8 cellular contexts compared by ENCODE assay signal in genomic region chr16:28924399-28924761, GRCh38.
DNase-seq lines count a peak whose midpoint lies in the region; ATAC-seq and TF ChIP-seq lines count a peak whose summit lies in the region.

No MANE protein-coding gene starts in this region.

- no peak overlapping the region for H3K9ac ChIP-seq in stomach smooth muscle (ENCODE audit: low read length in 2 of 2)

- H3K27me3 ChIP-seq in WERI-Rb-1 (ENCODE audit: insufficient read depth, low read depth, severe bottlenecking): no peaks in the 10 kb centered on the region
- H3K27me3 ChIP-seq in stomach smooth muscle (ENCODE audit: control insufficient read depth in 1 of 2, insufficient read depth in 2 of 2, low read length in 2 of 2): no peaks in the 10 kb centered on the region

- no peaks in the 10 kb centered on the region for H3K27me3 Mint-ChIP-seq in T-helper 1 cell treated with Interleukin-12 subunit alpha and Interleukin-12 subunit beta and Interleukin-4 antibody, amounts not matched to agents 30 μg/mL and 1 μg/mL, for 36 hours (ENCODE audit: low read depth)

- no peaks in the 10 kb centered on the region for H3K9me3 Mint-ChIP-seq in T-helper 1 cell treated with Interleukin-12 subunit alpha and Interleukin-12 subunit beta and Interleukin-4 antibody, amounts not matched to agents 30 μg/mL and 1 μg/mL, for 36 hours

- no peak for ATAC-seq in GM18909 (IDR thresholded peaks at IDR 0.05; ENCODE audit: poor library complexity, unreplicated experiment)

- H3K36me3 ChIP-seq in WERI-Rb-1: peaks cover 10% of the 10 kb centered on the region
- H3K36me3 ChIP-seq in stomach smooth muscle (ENCODE audit: control insufficient read depth in 2 of 2, insufficient read depth in 2 of 2, low read length in 2 of 2): peaks cover 0 to 2% of the 10 kb centered on the region in 2 donors

- H3K4me3 ChIP-seq in WERI-Rb-1 (ENCODE audit: low read depth, low read length): peak overlapping the region; percentile 94
- peak overlapping the region; percentile 56 for H3K4me3 ChIP-seq in iPS-11a (ENCODE audit: low read depth, low read length)
- peak overlapping the region; percentile 59 to 87 for H3K4me3 ChIP-seq in stomach smooth muscle (ENCODE audit: low read length in 2 of 2)

- H3K9me3 ChIP-seq in WERI-Rb-1 (ENCODE audit: severe bottlenecking) (no peaks in the 10 kb centered on the region), stomach smooth muscle (ENCODE audit: control insufficient read depth in 2 of 2, low read length in 2 of 2) (no peaks in the 10 kb centered on the region)

- no peak for DNase-seq in T-helper 1 cell
- no peak for DNase-seq in WERI-Rb-1
- no peak for DNase-seq in LoVo (ENCODE audit: low spot score)
- DNase-seq in COR-L47 (lab: John Stamatoyannopoulos, UW): no peak

- H3K36me3 Mint-ChIP-seq in T-helper 1 cell treated with Interleukin-12 subunit alpha and Interleukin-12 subunit beta and Interleukin-4 antibody, amounts not matched to agents 30 μg/mL and 1 μg/mL, for 36 hours (ENCODE audit: low read depth): peaks cover 8% of the 10 kb centered on the region

- H3K27ac ChIP-seq in WERI-Rb-1 (peak overlapping the region; percentile 41; the same call in 1 of the 2 replicates), stomach smooth muscle (ENCODE audit: low read length) (peak overlapping the region; percentile 94)

- H3K27ac Mint-ChIP-seq in T-helper 1 cell treated with Interleukin-12 subunit alpha and Interleukin-12 subunit beta and Interleukin-4 antibody, amounts not matched to agents 30 μg/mL and 1 μg/mL, for 36 hours: peak overlapping the region; percentile 100

- peak overlapping the region; percentile 97 for H3K4me3 Mint-ChIP-seq in T-helper 1 cell treated with Interleukin-12 subunit alpha and Interleukin-12 subunit beta and Interleukin-4 antibody, amounts not matched to agents 30 μg/mL and 1 μg/mL, for 36 hours

- peaks cover 16% of the 10 kb centered on the region for H3K4me1 Mint-ChIP-seq in T-helper 1 cell treated with Interleukin-12 subunit alpha and Interleukin-12 subunit beta and Interleukin-4 antibody, amounts not matched to agents 30 μg/mL and 1 μg/mL, for 36 hours (ENCODE audit: low read depth)

- TF ChIP-seq CTCF in WERI-Rb-1 (IDR thresholded peaks at IDR 0.05; ENCODE audit: low read depth, low read length): 0 out of 2 replicates have a peak, but pooled peaks have one; percentile 10

- peaks cover 7% of the 10 kb centered on the region for H3K4me1 ChIP-seq in stomach smooth muscle (ENCODE audit: control insufficient read depth, insufficient read depth, low read length)
